25 cellular contexts compared by ENCODE assay signal in the genomic region with DNA sequence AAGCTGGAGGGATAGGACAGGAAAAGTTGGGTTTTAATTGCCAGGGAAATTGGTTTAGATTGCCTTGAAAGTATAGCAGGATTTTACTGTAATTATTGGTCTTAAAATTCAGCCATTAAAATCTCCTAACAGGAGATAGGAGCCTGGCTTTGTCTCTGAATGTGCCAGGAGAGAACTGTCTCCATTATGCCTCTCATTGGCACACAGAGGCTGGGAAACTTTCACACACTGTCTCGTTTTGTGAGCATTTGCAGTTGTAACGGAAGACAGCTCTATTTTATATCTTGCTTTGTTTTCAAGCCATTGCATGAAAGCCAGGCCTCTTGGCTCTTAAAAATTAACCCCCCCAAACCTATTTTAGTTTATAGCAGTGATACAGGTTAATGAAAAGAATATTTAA.
"Had no signal": no experiment of that assay in that cellular context is flagged by ENCODE, and none has a peak within 500 bp of the region (broad histone marks: within the 10 kb centered on the region; RNA-seq: fewer than 3 reads in every experiment).

No MANE protein-coding gene starts in this region.

- H3K4me3 Mint-ChIP-seq: activated naive CD8-positive, alpha-beta T cell treated with anti-CD3 and anti-CD28 coated beads, Interleukin-2, amount 50 U/mL, for 24 hours; activated T-cell treated with anti-CD3 and anti-CD28 coated beads, Interleukin-2, amount 50 U/mL, for 4 hours; brain had no signal

- ATAC-seq: activated naive CD4-positive, alpha-beta T cell treated with anti-CD3 and anti-CD28 coated beads, Interleukin-2, amount 50 U/mL, for 72 hours; activated naive CD8-positive, alpha-beta T cell treated with anti-CD3 and anti-CD28 coated beads, Interleukin-2, amount 50 U/mL, for 24 hours; activated T-cell treated with anti-CD3 and anti-CD28 coated beads, Interleukin-2, amount 50 U/mL, for 4 hours; Right ventricle myocardium inferior had no signal

- DNase-seq: activated CD4-positive, alpha-beta T cell treated with anti-CD3 and anti-CD28 coated beads for 48 hours; activated CD4-positive, alpha-beta T cell treated with anti-CD3 and anti-CD28 coated beads, Interleukin-2, amount 50 U/mL, for 4 hours; activated CD4-positive, CD25-positive, alpha-beta regulatory T cell treated with anti-CD3 and anti-CD28 coated beads, Interleukin-2, amount 50 U/mL, for 72 hours; activated CD8-positive, alpha-beta memory T cell treated with anti-CD3 and anti-CD28 coated beads for 24 hours; activated effector memory CD4-positive, alpha-beta T cell treated with anti-CD3 and anti-CD28 coated beads, Interleukin-2, amount 50 U/mL, for 16 hours; activated naive CD4-positive, alpha-beta T cell treated with Interleukin-2 at 50 U/mL for 16 hours; activated naive CD8-positive, alpha-beta T cell treated with anti-CD3 and anti-CD28 coated beads, Interleukin-2, amount 50 U/mL, for 24 hours; activated T-cell treated with anti-CD3 and anti-CD28 coated beads, Interleukin-2, amount 50 U/mL, for 4 hours; amniotic stem cell; NCI-H1092; NCI-H1417; NCI-H1930; NCI-H2171; NCI-H2227 treated with DMSO at 0.1 percent for 48 hours; NCI-H446 treated with DMSO at 0.1 percent for 48 hours; NCI-H526 treated with DMSO at 0.1 percent for 48 hours; NCI-H82; RPMI8226; T-helper 1 cell had no signal

- FAIRE-seq: astrocyte had no signal

- H3K27ac Mint-ChIP-seq: activated naive CD4-positive, alpha-beta T cell treated with anti-CD3 and anti-CD28 coated beads, Interleukin-2, amount 50 U/mL, for 72 hours; activated naive CD8-positive, alpha-beta T cell treated with anti-CD3 and anti-CD28 coated beads, Interleukin-2, amount 50 U/mL, for 24 hours; brain had no signal

- H3K27ac ChIP-seq: KMS-11, SK-N-MC had no signal

- H3K4me1 Mint-ChIP-seq: brain had no signal
